In the genomic region with DNA sequence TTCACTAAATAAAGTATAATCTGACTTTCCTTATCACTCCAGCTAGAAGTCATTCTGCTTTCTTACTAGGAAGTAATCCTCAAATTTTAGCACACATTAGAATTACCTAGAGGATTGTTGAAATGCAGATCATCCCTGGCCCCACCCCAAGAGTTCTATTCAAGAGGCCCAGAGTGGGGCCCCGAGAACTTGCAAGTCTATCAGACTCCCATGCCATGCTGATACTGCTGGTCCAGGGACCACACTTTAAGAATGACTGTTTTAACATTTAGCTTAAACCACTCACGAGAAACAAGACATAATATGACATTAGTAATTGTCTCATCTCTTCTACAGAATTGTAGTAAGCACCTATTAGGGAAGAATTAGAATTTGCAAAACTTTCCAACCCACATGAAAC, we compare ENCODE assay signal across 14 cellular contexts. TPM values are rescaled to one million over a fixed set of nuclear protein-coding genes. Genes with fewer than 3 reads are reported as not detected.
DNase-seq lines count a peak whose midpoint lies in the region; ATAC-seq and TF ChIP-seq lines count a peak whose summit lies in the region.
"Had no signal": no experiment of that assay in that cellular context is flagged by ENCODE, and none has a peak within 500 bp of the region (broad histone marks: within the 10 kb centered on the region; RNA-seq: fewer than 3 reads in every experiment).

No MANE protein-coding gene starts in this region.

- intact Hi-C loops in activated CD4-positive, alpha-beta T cell treated with anti-CD3 and anti-CD28 coated beads for 36 hours (cut with DNase I, micrococcal nuclease): loop anchor here in 1 of 2 experiments (1.0 kb wide), 1 partner anchor 15 kb away; no protein-coding TSS in a partner anchor

- no peaks in the 10 kb centered on the region for H3K27me3 ChIP-seq in osteoblast (ENCODE audit: insufficient read depth, low read length)
- H3K27me3 ChIP-seq: BLaER1, Peyer's patch had no signal

- no peaks in the 10 kb centered on the region for H3K27me3 Mint-ChIP-seq in activated CD4-positive, alpha-beta T cell treated with anti-CD3 and anti-CD28 coated beads for 36 hours
- H3K27me3 Mint-ChIP-seq in activated T-cell treated with anti-CD3 and anti-CD28 coated beads, Interleukin-2, amount 50 U/mL, for 72 hours (ENCODE audit: low read depth): no peaks in the 10 kb centered on the region

- H3K27ac Mint-ChIP-seq in activated CD4-positive, alpha-beta T cell treated with anti-CD3 and anti-CD28 coated beads for 36 hours: peak overlapping the region; percentile 80
- peak overlapping the region; percentile 86 for H3K27ac Mint-ChIP-seq in activated T-cell treated with anti-CD3 and anti-CD28 coated beads, Interleukin-2, amount 50 U/mL, for 72 hours

- CTCF ChIA-PET in activated CD4-positive, alpha-beta T cell treated with anti-CD3 and anti-CD28 coated beads for 36 hours (lab: Charles Lee): interaction anchor here (1.0 to 1.6 kb wide), 7 partner anchors 9 to 87 kb away, joined by 3 to 4 read pairs (median 3); no protein-coding TSS in a partner anchor

- H3K4me2 ChIP-seq in osteoblast (ENCODE audit: insufficient read depth, low read length): no peak overlapping the region
- H3K4me2 ChIP-seq: BLaER1 had no signal

- peak; percentile 69 for ATAC-seq in activated CD4-positive, alpha-beta T cell treated with anti-CD3 and anti-CD28 coated beads for 36 hours
- ATAC-seq in activated T-cell treated with anti-CD3 and anti-CD28 coated beads, Interleukin-2, amount 50 U/mL, for 72 hours (replicated peaks in 1 of 2): peak; percentile 64 to 68
- ATAC-seq in HG03045 (IDR thresholded peaks at IDR 0.05; ENCODE audit: unreplicated experiment): no peak

- POLR2A ChIA-PET in activated CD4-positive, alpha-beta T cell treated with anti-CD3 and anti-CD28 coated beads for 36 hours (lab: Charles Lee): interaction anchor here (0.7 to 1.0 kb wide), 2 partner anchors 9 to 36 kb away, joined by 4 to 5 read pairs; partner anchors contain the start of gene PAXBP1

- H3K9me3 ChIP-seq in osteoblast (ENCODE audit: low read depth, low read length): no peaks in the 10 kb centered on the region
- H3K9me3 ChIP-seq: BLaER1, Peyer's patch had no signal

- peaks cover 6% of the 10 kb centered on the region for H3K9me3 Mint-ChIP-seq in activated CD4-positive, alpha-beta T cell treated with anti-CD3 and anti-CD28 coated beads for 36 hours (ENCODE audit: low read depth)
- peaks cover 5% of the 10 kb centered on the region in 2 donors for H3K9me3 Mint-ChIP-seq in activated T-cell treated with anti-CD3 and anti-CD28 coated beads, Interleukin-2, amount 50 U/mL, for 72 hours

- H3K36me3 ChIP-seq in osteoblast (ENCODE audit: insufficient read depth, low read length): peaks cover 47% of the 10 kb centered on the region

- no peak overlapping the region for H3K4me3 ChIP-seq in osteoblast (ENCODE audit: insufficient read depth, low read length)
- H3K4me3 ChIP-seq: BLaER1, Peyer's patch had no signal

- peaks cover 2% of the 10 kb centered on the region for H3K79me2 ChIP-seq in osteoblast (ENCODE audit: insufficient read depth, low read length)

- H3K4me1 ChIP-seq in osteoblast (ENCODE audit: insufficient read depth, low read length): no peaks in the 10 kb centered on the region
- H3K4me1 ChIP-seq: BLaER1, Peyer's patch had no signal

- peaks cover 60% of the 10 kb centered on the region for H3K36me3 Mint-ChIP-seq in activated CD4-positive, alpha-beta T cell treated with anti-CD3 and anti-CD28 coated beads for 36 hours (ENCODE audit: low read depth)
- peaks cover 11 to 47% of the 10 kb centered on the region in 2 donors for H3K36me3 Mint-ChIP-seq in activated T-cell treated with anti-CD3 and anti-CD28 coated beads, Interleukin-2, amount 50 U/mL, for 72 hours (ENCODE audit: insufficient read depth in 2 of 2)

- H3K4me3 Mint-ChIP-seq in activated CD4-positive, alpha-beta T cell treated with anti-CD3 and anti-CD28 coated beads for 36 hours: no peak overlapping the region
- peak overlapping the region; percentile 52 to 73 for H3K4me3 Mint-ChIP-seq in activated T-cell treated with anti-CD3 and anti-CD28 coated beads, Interleukin-2, amount 50 U/mL, for 72 hours

- TF ChIP-seq CTCF in osteoblast (IDR thresholded peaks at IDR 0.05; ENCODE audit: extremely low read depth, low read depth, low read length): no peak

- H3K27ac ChIP-seq in osteoblast (ENCODE audit: low read depth, low read length): no peak overlapping the region
- H3K27ac ChIP-seq: BLaER1, Peyer's patch had no signal

- DNase-seq in activated CD4-positive, alpha-beta T cell treated with anti-CD3 and anti-CD28 coated beads for 36 hours: peak; percentile 38
- no peak for DNase-seq in activated CD4-positive, alpha-beta T cell treated with anti-CD3 and anti-CD28 coated beads, Interleukin-2, amount 50 U/mL, for 1 hour
- peak; percentile 50 for DNase-seq in stimulated activated CD4-positive, alpha-beta T cell treated with anti-CD3 and anti-CD28 coated beads, Interleukin-15, amount 100 ng/mL, for 24 hours
- DNase-seq in stimulated activated CD4-positive, alpha-beta T cell treated with anti-CD3 and anti-CD28 coated beads, Interleukin-4, amount 100 ng/mL, for 4 hours: no peak
- DNase-seq in activated T-cell treated with anti-CD3 and anti-CD28 coated beads, Interleukin-2, amount 50 U/mL, for 72 hours: peak in 1 of 2 donors; percentile 32
- DNase-seq in osteoblast (ENCODE audit: insufficient read length, low spot score, missing footprints) (peak; percentile 11), globus pallidus (ENCODE audit: low spot score) (no peak)
- DNase-seq: 8988T, NCI-H1436, NCI-H2029 treated with DMSO at 0.1 percent for 48 hours, NCI-H524, Peyer's patch had no signal

- H2AFZ ChIP-seq in osteoblast (ENCODE audit: low read length): no peak overlapping the region

- H3K4me1 Mint-ChIP-seq in activated CD4-positive, alpha-beta T cell treated with anti-CD3 and anti-CD28 coated beads for 36 hours: peaks cover 51% of the 10 kb centered on the region
- peaks cover 61% of the 10 kb centered on the region for H3K4me1 Mint-ChIP-seq in activated T-cell treated with anti-CD3 and anti-CD28 coated beads, Interleukin-2, amount 50 U/mL, for 72 hours (ENCODE audit: low read depth)

- peaks cover 6% of the 10 kb centered on the region for H4K20me1 ChIP-seq in osteoblast (ENCODE audit: insufficient read depth, low read length)

RNA-seq across cellular contexts. Expression of gene SYNJ1, which starts 7.7 kb away (rescaled TPM):
- 10 to 100 TPM in 1 of 2 experiments, 1 to 10 TPM in 1; 6.3 to 10.5 TPM for total RNA-seq in activated CD4-positive, alpha-beta T cell treated with anti-CD3 and anti-CD28 coated beads for 36 hours
- 10 to 100 TPM; 17.3 to 17.9 TPM for total RNA-seq in activated T-cell treated with anti-CD3 and anti-CD28 coated beads, Interleukin-2, amount 50 U/mL, for 72 hours
- total RNA-seq in osteoblast: 5.6 and 6.2 TPM in 2 replicates

RNA-seq across cellular contexts. Expression of gene PAXBP1, which starts 36.0 kb away (rescaled TPM):
- 10 to 100 TPM; 52.4 to 59.1 TPM for total RNA-seq in activated CD4-positive, alpha-beta T cell treated with anti-CD3 and anti-CD28 coated beads for 36 hours
- total RNA-seq in activated T-cell treated with anti-CD3 and anti-CD28 coated beads, Interleukin-2, amount 50 U/mL, for 72 hours: 10 to 100 TPM; 57.5 to 65.0 TPM
- 33.6 and 34.0 TPM in 2 replicates for total RNA-seq in osteoblast

Comparison
In these comparisons a context has a peak if more than half of its experiments do, and no peak if none do; other contexts are left out.
1. DNase-seq: peak in activated CD4-positive, alpha-beta T cell treated with anti-CD3 and anti-CD28 coated beads for 36 hours (single experiment), stimulated activated CD4-positive, alpha-beta T cell treated with anti-CD3 and anti-CD28 coated beads, Interleukin-15, amount 100 ng/mL, for 24 hours (single experiment) and osteoblast (single experiment); none in activated CD4-positive, alpha-beta T cell treated with anti-CD3 and anti-CD28 coated beads, Interleukin-2, amount 50 U/mL, for 1 hour (single experiment), stimulated activated CD4-positive, alpha-beta T cell treated with anti-CD3 and anti-CD28 coated beads, Interleukin-4, amount 100 ng/mL, for 4 hours (0 of 2) and globus pallidus (single experiment).